Comparison of ENCODE assay signal across 17 cellular contexts in genomic region chr10:6885284-6885683, GRCh38.
"Had no signal": no experiment of that assay in that cellular context is flagged by ENCODE, and none has a peak within 500 bp of the region (broad histone marks: within the 10 kb centered on the region; RNA-seq: fewer than 3 reads in every experiment).

No MANE protein-coding gene starts in this region.

- H3K9me3 ChIP-seq: esophagus squamous epithelium, heart right ventricle, left lung, spleen, thyroid gland had no signal

- H3K9me3 Mint-ChIP-seq: activated B cell treated with CpG ODN at 0.5 μM for 24 hours; activated naive CD4-positive, alpha-beta T cell treated with anti-CD3 and anti-CD28 coated beads, Interleukin-2, amount 50 U/mL, for 72 hours; activated T-cell treated with anti-CD3 and anti-CD28 coated beads, Interleukin-2, amount 50 U/mL, for 72 hours; effector memory CD8-positive, alpha-beta T cell; nephron progenitor cell; stimulated activated naive B cell treated with anti-CD40 and anti-IgM and Interleukin-4, amounts not matched to agents 10 μg/mL and 1 μg/mL and 100 μg/mL, for 72 hours had no signal

- H3K4me3 ChIP-seq: esophagus squamous epithelium, heart right ventricle, left lung, spleen, thyroid gland had no signal

- H3K27me3 ChIP-seq: left lung, spleen, thyroid gland had no signal

- H3K27me3 Mint-ChIP-seq: activated B cell treated with CpG ODN at 0.5 μM for 24 hours; effector memory CD8-positive, alpha-beta T cell; stimulated activated naive B cell treated with anti-CD40 and anti-IgM and Interleukin-4, amounts not matched to agents 10 μg/mL and 1 μg/mL and 100 μg/mL, for 72 hours had no signal

- H3K27ac ChIP-seq: esophagus squamous epithelium, heart right ventricle, left lung, spleen, thyroid gland had no signal

- ATAC-seq: activated naive CD4-positive, alpha-beta T cell treated with anti-CD3 and anti-CD28 coated beads, Interleukin-2, amount 50 U/mL, for 72 hours; activated T-cell treated with anti-CD3 and anti-CD28 coated beads, Interleukin-2, amount 50 U/mL, for 72 hours; effector memory CD8-positive, alpha-beta T cell; heart right ventricle; left lung; stimulated activated naive B cell treated with anti-CD40 and anti-IgM and Interleukin-4, amounts not matched to agents 10 μg/mL and 1 μg/mL and 100 μg/mL, for 72 hours had no signal

- H3K36me3 ChIP-seq: esophagus squamous epithelium, heart right ventricle, left lung, spleen, thyroid gland had no signal

- H3K27ac Mint-ChIP-seq: activated B cell treated with CpG ODN at 0.5 μM for 24 hours; activated naive CD4-positive, alpha-beta T cell treated with anti-CD3 and anti-CD28 coated beads, Interleukin-2, amount 50 U/mL, for 72 hours; activated T-cell treated with anti-CD3 and anti-CD28 coated beads, Interleukin-2, amount 50 U/mL, for 72 hours; nephron progenitor cell; stimulated activated naive B cell treated with anti-CD40 and anti-IgM and Interleukin-4, amounts not matched to agents 10 μg/mL and 1 μg/mL and 100 μg/mL, for 72 hours had no signal

- H3K4me1 ChIP-seq: esophagus squamous epithelium, left lung, thyroid gland had no signal

- H3K36me3 Mint-ChIP-seq: activated naive CD4-positive, alpha-beta T cell treated with anti-CD3 and anti-CD28 coated beads, Interleukin-2, amount 50 U/mL, for 72 hours; stimulated activated naive B cell treated with anti-CD40 and anti-IgM and Interleukin-4, amounts not matched to agents 10 μg/mL and 1 μg/mL and 100 μg/mL, for 72 hours had no signal

- H3K4me3 Mint-ChIP-seq: activated B cell treated with CpG ODN at 0.5 μM for 24 hours; nephron progenitor cell; stimulated activated naive B cell treated with anti-CD40 and anti-IgM and Interleukin-4, amounts not matched to agents 10 μg/mL and 1 μg/mL and 100 μg/mL, for 72 hours had no signal

- DNase-seq: activated B cell treated with CpG ODN at 0.5 μM for 24 hours; activated CD4-positive, alpha-beta T cell treated with anti-CD3 and anti-CD28 coated beads, Interleukin-2, amount 50 U/mL, for 1 hour; activated CD8-positive, alpha-beta memory T cell treated with anti-CD3 and anti-CD28 coated beads, Interleukin-2, amount 50 U/mL, for 48 hours; activated gamma-delta T cell treated with Interleukin-2 at 50 U/mL for 16 hours; activated T-cell treated with anti-CD3 and anti-CD28 coated beads, Interleukin-2, amount 50 U/mL, for 72 hours; amniotic stem cell; effector memory CD8-positive, alpha-beta T cell; esophagus squamous epithelium; heart right ventricle; left lung; nephron progenitor cell; nucleus accumbens; spleen; stimulated activated naive B cell treated with anti-CD40 and anti-IgM and Interleukin-4, amounts not matched to agents 10 μg/mL and 1 μg/mL and 100 μg/mL, for 72 hours; T-helper 9 cell; thyroid gland had no signal
